In the genomic region with DNA sequence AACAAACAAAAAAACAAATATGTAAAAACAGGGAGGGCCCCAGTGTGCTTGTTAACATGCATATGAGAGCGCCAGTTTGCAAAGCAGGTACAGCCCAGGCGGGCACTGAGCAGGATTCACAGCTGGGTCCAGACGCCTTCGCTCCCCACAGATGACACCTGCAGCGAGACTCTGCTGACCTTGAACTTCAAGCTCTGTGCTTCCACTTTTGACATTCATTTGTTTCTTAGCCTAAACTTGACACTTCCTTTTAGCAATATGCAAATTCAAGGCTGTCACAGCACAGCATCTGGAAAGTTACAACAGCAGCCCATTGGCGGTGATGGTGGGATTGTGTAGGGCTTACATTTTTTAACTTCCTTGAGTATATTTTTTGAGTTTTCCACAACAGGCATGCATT, we compare ENCODE assay signal across 10 cellular contexts.
DNase-seq lines count a peak whose midpoint lies in the region; ATAC-seq lines count a peak whose summit lies in the region.
"Had no signal": no experiment of that assay in that cellular context is flagged by ENCODE, and none has a peak within 500 bp of the region (broad histone marks: within the 10 kb centered on the region; RNA-seq: fewer than 3 reads in every experiment).

No MANE protein-coding gene starts in this region.

- H3K36me3 Mint-ChIP-seq in IgD-negative memory B cell, result no peaks in the 10 kb centered on the region
- no peaks in the 10 kb centered on the region for H3K36me3 Mint-ChIP-seq in stimulated activated memory B cell treated with anti-CD40 and anti-IgM and Interleukin-4, amounts not matched to agents 10 μg/mL and 1 μg/mL and 100 μg/mL, for 72 hours
- no peaks in the 10 kb centered on the region for H3K36me3 Mint-ChIP-seq in activated CD4-positive, alpha-beta memory T cell treated with anti-CD3 and anti-CD28 coated beads, Interleukin-2, amount 10 ng/mL, durations not matched to agents 7 days and 5 days (ENCODE audit: low read depth)

- peak; percentile 87 for ATAC-seq in HG02623 (IDR thresholded peaks at IDR 0.05; ENCODE audit: unreplicated experiment)
- ATAC-seq in stimulated activated memory B cell treated with anti-CD40 and anti-IgM and Interleukin-4, amounts not matched to agents 10 μg/mL and 1 μg/mL and 100 μg/mL, for 72 hours, result peak; percentile 91

- H3K27ac Mint-ChIP-seq in IgD-negative memory B cell, result peak overlapping the region; percentile 91 to 98 (median 96)
- H3K27ac Mint-ChIP-seq in stimulated activated memory B cell treated with anti-CD40 and anti-IgM and Interleukin-4, amounts not matched to agents 10 μg/mL and 1 μg/mL and 100 μg/mL, for 72 hours, result peak overlapping the region; percentile 97
- no peak overlapping the region for H3K27ac Mint-ChIP-seq in activated CD4-positive, alpha-beta memory T cell treated with anti-CD3 and anti-CD28 coated beads, Interleukin-2, amount 10 ng/mL, durations not matched to agents 7 days and 5 days

- no peaks in the 10 kb centered on the region for H3K27me3 Mint-ChIP-seq in IgD-negative memory B cell
- no peaks in the 10 kb centered on the region for H3K27me3 Mint-ChIP-seq in stimulated activated memory B cell treated with anti-CD40 and anti-IgM and Interleukin-4, amounts not matched to agents 10 μg/mL and 1 μg/mL and 100 μg/mL, for 72 hours
- H3K27me3 Mint-ChIP-seq in activated CD4-positive, alpha-beta memory T cell treated with anti-CD3 and anti-CD28 coated beads, Interleukin-2, amount 10 ng/mL, durations not matched to agents 7 days and 5 days, result no peaks in the 10 kb centered on the region

- H3K4me1 Mint-ChIP-seq in IgD-negative memory B cell, result peaks cover 28 to 50% (median 39%) of the 10 kb centered on the region in 3 donors
- H3K4me1 Mint-ChIP-seq in stimulated activated memory B cell treated with anti-CD40 and anti-IgM and Interleukin-4, amounts not matched to agents 10 μg/mL and 1 μg/mL and 100 μg/mL, for 72 hours, result peaks cover 70% of the 10 kb centered on the region
- H3K4me1 Mint-ChIP-seq in activated CD4-positive, alpha-beta memory T cell treated with anti-CD3 and anti-CD28 coated beads, Interleukin-2, amount 10 ng/mL, durations not matched to agents 7 days and 5 days, result no peaks in the 10 kb centered on the region

- H3K9me3 Mint-ChIP-seq in IgD-negative memory B cell, result no peaks in the 10 kb centered on the region
- H3K9me3 Mint-ChIP-seq in stimulated activated memory B cell treated with anti-CD40 and anti-IgM and Interleukin-4, amounts not matched to agents 10 μg/mL and 1 μg/mL and 100 μg/mL, for 72 hours, result no peaks in the 10 kb centered on the region
- H3K9me3 Mint-ChIP-seq in activated CD4-positive, alpha-beta memory T cell treated with anti-CD3 and anti-CD28 coated beads, Interleukin-2, amount 10 ng/mL, durations not matched to agents 7 days and 5 days, result no peaks in the 10 kb centered on the region

- POLR2A ChIA-PET in activated CD4-positive, alpha-beta memory T cell treated with anti-CD3 and anti-CD28 coated beads, Interleukin-2, amount 10 ng/mL, durations not matched to agents 7 days and 5 days (lab: Charles Lee), result no interaction called here

- DNase-seq in NOMO-1 (lab: John Stamatoyannopoulos, UW; ENCODE audit: unreplicated experiment in 2 of 2) (peak; percentile 15 to 51), NOMO-1 treated with dmso at 0.1 percent for 144 hours (lab: John Stamatoyannopoulos, UW; ENCODE audit: unreplicated experiment) (no peak), GM03348 (ENCODE audit: low spot score) (no peak)
- no peak for DNase-seq in stimulated activated naive CD4-positive, alpha-beta T cell (lab: John Stamatoyannopoulos, UW)
- no peak for DNase-seq in activated CD4-positive, alpha-beta memory T cell treated with anti-CD3 and anti-CD28 coated beads, Interleukin-2, amount 10 ng/mL, durations not matched to agents 7 days and 5 days
- DNase-seq: 8988T; activated T-cell treated with anti-CD3 and anti-CD28 coated beads, Interleukin-2, amount 50 U/mL, for 1 hour had no signal

- peak overlapping the region; percentile 64 to 83 (median 68) for H3K4me3 Mint-ChIP-seq in IgD-negative memory B cell
- peak overlapping the region; percentile 4 for H3K4me3 Mint-ChIP-seq in stimulated activated memory B cell treated with anti-CD40 and anti-IgM and Interleukin-4, amounts not matched to agents 10 μg/mL and 1 μg/mL and 100 μg/mL, for 72 hours
- H3K4me3 Mint-ChIP-seq in activated CD4-positive, alpha-beta memory T cell treated with anti-CD3 and anti-CD28 coated beads, Interleukin-2, amount 10 ng/mL, durations not matched to agents 7 days and 5 days, result no peak overlapping the region

- CTCF ChIA-PET in activated CD4-positive, alpha-beta memory T cell treated with anti-CD3 and anti-CD28 coated beads, Interleukin-2, amount 10 ng/mL, durations not matched to agents 7 days and 5 days (lab: Charles Lee), result no interaction called here

Comparison
In these comparisons a context has a peak if more than half of its experiments do, and no peak if none do; other contexts are left out.
1. DNase-seq: peak in NOMO-1 (2 of 2); none in NOMO-1 treated with dmso at 0.1 percent for 144 hours (single experiment), stimulated activated naive CD4-positive, alpha-beta T cell (0 of 6), activated CD4-positive, alpha-beta memory T cell treated with anti-CD3 and anti-CD28 coated beads, Interleukin-2, amount 10 ng/mL, durations not matched to agents 7 days and 5 days (single experiment) and GM03348 (single experiment).